ENCODE assay signal across 8 cellular contexts in genomic region chr7:157318015-157318706, GRCh38. TPM values are rescaled to one million over a fixed set of nuclear protein-coding genes. Genes with fewer than 3 reads are reported as not detected.
A peak's percentile ranks its signal among the peaks of the same experiment; 100 is the strongest.
DNase-seq lines count a peak whose midpoint lies in the region; ATAC-seq and TF ChIP-seq lines count a peak whose summit lies in the region.

No MANE protein-coding gene starts in this region.

- H3K79me2 ChIP-seq in HCT116 (ENCODE audit: insufficient read depth, low read length) = no peaks in the 10 kb centered on the region

- H3K4me3 ChIP-seq in HCT116 (replicated peaks in 1 of 2; ENCODE audit: low read depth in 1 of 2, low read length in 2 of 2) (no peak overlapping the region), fibroblast of mammary gland (ENCODE audit: control insufficient read depth, low read depth, low read length) (no peak overlapping the region), urinary bladder (ENCODE audit: low read depth, low read length) (no peak overlapping the region)

- H2AFZ ChIP-seq in HCT116 (ENCODE audit: low read depth, low read length, poor library complexity, severe bottlenecking) = no peak overlapping the region

- H3K4me2 ChIP-seq in HCT116 (ENCODE audit: low read length) = no peak overlapping the region

- POLR2A ChIA-PET in HCT116 (lab: Charles Lee) = no interaction called here

- CTCF ChIA-PET in HCT116 (lab: Charles Lee) = no interaction called here

- H3K27ac ChIP-seq in HCT116 (ENCODE audit: low read depth, low read length) (no peak overlapping the region), urinary bladder (ENCODE audit: low read depth) (peak overlapping the region; percentile 11)

- BruUV-seq in HCT116 (replicated peaks; lab: Mats Ljungman, UMichigan) = no TSS peak

- TF ChIP-seq CTCF in HCT116 (IDR thresholded peaks at IDR 0.05 in 2 of 3, conservative IDR thresholded peaks at IDR 0.05 in 1 of 3; ENCODE audit: borderline replicate concordance in 1 of 3, insufficient read depth in 1 of 3, low read depth in 2 of 3, low read length in 2 of 3) = no peak
- TF ChIP-seq CTCF in fibroblast of mammary gland (conservative IDR thresholded peaks at IDR 0.05; ENCODE audit: control insufficient read depth, insufficient read depth, low read depth, low read length) = no peak

- H4K20me1 ChIP-seq in HCT116 (ENCODE audit: insufficient read depth) = no peaks in the 10 kb centered on the region

- RAD21 ChIA-PET in HCT116 (lab: Charles Lee; ENCODE audit: low non-redundant PET in 1 of 2, low total read pairs in 2 of 2, uncharacterized antibody in 2 of 2, unreplicated experiment in 2 of 2) = no interaction called here

- no peak for DNase-seq in HCT116 (ENCODE audit: low read depth, low spot score)
- DNase-seq in NOMO-1 treated with DMSO at 0.1 percent for 48 hours (lab: John Stamatoyannopoulos, UW; ENCODE audit: unreplicated experiment) = peak; percentile 52
- peak; percentile 59 for DNase-seq in fibroblast of mammary gland (ENCODE audit: low read depth)
- DNase-seq in NCI-H1092 treated with DMSO at 0.1 percent for 48 hours (lab: John Stamatoyannopoulos, UW) = no peak
- DNase-seq in activated gamma-delta T cell (lab: John Stamatoyannopoulos, UW) = no peak
- no peak for DNase-seq in DMS153 treated with DMSO at 0.1 percent for 48 hours (lab: John Stamatoyannopoulos, UW; ENCODE audit: unreplicated experiment)

- H3K9me2 ChIP-seq in HCT116 (ENCODE audit: insufficient read depth) = no peaks in the 10 kb centered on the region

- no peaks in the 10 kb centered on the region for H3K27me3 ChIP-seq in HCT116 (ENCODE audit: insufficient read depth, low read length)

- no peak for TF ChIP-seq POLR2A in HCT116 (IDR thresholded peaks at IDR 0.05; ENCODE audit: borderline replicate concordance, extremely low read depth, insufficient read depth, insufficient read length)

- no peak overlapping the region for H3K9ac ChIP-seq in HCT116 (ENCODE audit: low read length)

- H3K9me3 ChIP-seq in HCT116 (ENCODE audit: control insufficient read depth in 1 of 2, insufficient read depth in 1 of 2, low read depth in 1 of 2, low read length in 2 of 2) = no peaks in the 10 kb centered on the region

- WGBS in urinary bladder = 62% methylated on average over 14 of the region's 14 CpGs

- intact Hi-C loops in HCT116 (cut with micrococcal nuclease) = no loop called here

- H3K36me3 ChIP-seq in HCT116 (ENCODE audit: control insufficient read depth in 1 of 2, insufficient read depth in 2 of 2, low read length in 2 of 2) (no peaks in the 10 kb centered on the region), urinary bladder (ENCODE audit: insufficient read depth) (no peaks in the 10 kb centered on the region)

- ATAC-seq in GM18502 (IDR thresholded peaks at IDR 0.05; ENCODE audit: poor library complexity, unreplicated experiment) = peak; percentile 91
- ATAC-seq in HCT116 = peak; percentile 49; the same call in 1 of the 2 replicates

- no peak for TF ChIP-seq RAD21 in HCT116 (IDR thresholded peaks at IDR 0.05; ENCODE audit: low read depth)

- peaks cover 0 to 14% of the 10 kb centered on the region in 2 experiments; a peak in 1 of 4 replicates for H3K4me1 ChIP-seq in HCT116 (ENCODE audit: control insufficient read depth in 1 of 2, insufficient read depth in 2 of 2, low read length in 2 of 2)
- H3K4me1 ChIP-seq in urinary bladder (ENCODE audit: insufficient read depth) = no peaks in the 10 kb centered on the region

TF ChIP-seq in HCT116, 20 proteins besides CTCF, POLR2A, EP300 and RAD21:
- TF ChIP-seq SRF (IDR thresholded peaks at IDR 0.05; ENCODE audit: low read depth) (no peak), JUND (IDR thresholded peaks at IDR 0.05) (no peak), ZFX (IDR thresholded peaks at IDR 0.05) (no peak), TCF7L2 (IDR thresholded peaks at IDR 0.05; ENCODE audit: borderline replicate concordance, extremely low read depth, insufficient read depth, insufficient read length) (no peak), FOSL1 (IDR thresholded peaks at IDR 0.05; ENCODE audit: low read depth) (no peak), ELF1 (IDR thresholded peaks at IDR 0.05; ENCODE audit: borderline replicate concordance, low read depth) (no peak), ATF3 (IDR thresholded peaks at IDR 0.05) (no peak), CBX3 (IDR thresholded peaks at IDR 0.05; ENCODE audit: low read depth) (no peak), SP1 (IDR thresholded peaks at IDR 0.05; ENCODE audit: low read depth) (no peak), EZH2phosphoT487 (IDR thresholded peaks at IDR 0.05; ENCODE audit: borderline replicate concordance) (no peak), EZH2 (IDR thresholded peaks at IDR 0.05) (no peak), YY1 (IDR thresholded peaks at IDR 0.05; ENCODE audit: extremely low read depth, insufficient replicate concordance, low read depth, low read length) (no peak)
- TF ChIP-seq, protein P1, sequence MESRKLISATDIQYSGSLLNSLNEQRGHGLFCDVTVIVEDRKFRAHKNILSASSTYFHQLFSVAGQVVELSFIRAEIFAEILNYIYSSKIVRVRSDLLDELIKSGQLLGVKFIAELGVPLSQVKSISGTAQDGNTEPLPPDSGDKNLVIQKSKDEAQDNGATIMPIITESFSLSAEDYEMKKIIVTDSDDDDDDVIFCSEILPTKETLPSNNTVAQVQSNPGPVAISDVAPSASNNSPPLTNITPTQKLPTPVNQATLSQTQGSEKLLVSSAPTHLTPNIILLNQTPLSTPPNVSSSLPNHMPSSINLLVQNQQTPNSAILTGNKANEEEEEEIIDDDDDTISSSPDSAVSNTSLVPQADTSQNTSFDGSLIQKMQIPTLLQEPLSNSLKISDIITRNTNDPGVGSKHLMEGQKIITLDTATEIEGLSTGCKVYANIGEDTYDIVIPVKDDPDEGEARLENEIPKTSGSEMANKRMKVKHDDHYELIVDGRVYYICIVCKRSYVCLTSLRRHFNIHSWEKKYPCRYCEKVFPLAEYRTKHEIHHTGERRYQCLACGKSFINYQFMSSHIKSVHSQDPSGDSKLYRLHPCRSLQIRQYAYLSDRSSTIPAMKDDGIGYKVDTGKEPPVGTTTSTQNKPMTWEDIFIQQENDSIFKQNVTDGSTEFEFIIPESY (IDR thresholded peaks at IDR 0.05; ENCODE audit: extremely low read depth, insufficient replicate concordance, low read length) = no peak
TF ChIP-seq in HCT116: peak in this region for 0.

RNA-seq across cellular contexts. Expression of gene DNAJB6, which starts 18.6 kb away (rescaled TPM):
- 82.5 TPM for total RNA-seq in HCT116 (2021; ENCODE audit: unreplicated experiment)
- 49.6 and 52.8 TPM in 2 replicates for polyA plus RNA-seq in HCT116 (2012)
- total RNA-seq in urinary bladder = 90.4 TPM
- 137 TPM for polyA plus RNA-seq in urinary bladder

Comparison
In these comparisons a context has a peak if more than half of its experiments do, and no peak if none do; other contexts are left out.
1. DNase-seq: peak in NOMO-1 treated with DMSO at 0.1 percent for 48 hours (single experiment) and fibroblast of mammary gland (single experiment); none in HCT116 (single experiment), NCI-H1092 treated with DMSO at 0.1 percent for 48 hours (single experiment), activated gamma-delta T cell (single experiment) and DMS153 treated with DMSO at 0.1 percent for 48 hours (single experiment).